1 cellular context compared by ENCODE assay signal in the genomic region with DNA sequence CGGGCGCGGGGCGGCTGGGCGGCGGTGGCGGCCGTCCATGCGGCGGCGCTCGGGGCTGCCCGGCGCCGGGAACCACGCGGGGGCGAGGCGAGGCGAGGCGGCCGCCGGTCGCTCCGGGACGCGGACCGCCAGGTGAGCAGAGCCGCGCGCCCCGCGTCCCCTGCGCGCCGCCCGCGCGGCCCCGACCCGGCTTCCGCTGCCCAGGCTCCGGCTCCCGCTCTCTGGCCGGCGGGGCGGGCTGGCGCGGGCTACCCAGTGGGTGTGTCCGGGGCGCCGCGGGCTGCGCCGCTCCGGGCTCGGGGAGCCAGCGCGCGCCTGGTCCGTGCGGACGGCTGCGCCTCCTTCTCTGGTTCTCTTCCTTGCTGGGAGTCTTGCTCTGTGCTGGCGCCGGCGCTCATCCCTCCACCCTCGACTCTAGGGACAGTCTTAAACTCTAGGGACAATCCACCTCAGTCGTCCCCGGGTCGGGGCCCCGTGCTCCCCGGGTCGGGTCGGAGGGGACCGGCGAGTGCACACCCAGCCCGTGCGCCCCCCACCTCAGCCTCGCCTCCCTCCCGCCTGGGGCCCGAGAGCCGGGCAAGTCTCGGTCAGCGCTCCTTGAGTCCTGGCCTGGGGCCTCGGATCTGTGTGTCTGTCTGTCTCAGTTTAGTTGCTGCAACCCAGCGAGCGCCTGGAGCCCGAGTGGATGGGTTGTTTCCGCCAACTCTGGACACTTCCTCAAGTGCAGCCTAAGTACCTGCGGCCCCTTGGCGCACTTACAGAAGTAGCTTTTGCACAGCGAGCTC.
TF ChIP-seq lines count a peak whose summit lies in the region.

No MANE protein-coding gene starts in this region.

TF ChIP-seq in HEK293, 187 proteins besides CTCF, POLR2A, EP300 and RAD21 (continued from another document):
- peak; percentile 100 for TF ChIP-seq ZBTB48 (tag by site-specific recombination; IDR thresholded peaks at IDR 0.05)
- no peak for TF ChIP-seq ZNF175 (tag by site-specific recombination; IDR thresholded peaks at IDR 0.05)
- TF ChIP-seq ZNF121 (tag by site-specific recombination; IDR thresholded peaks at IDR 0.05), result no peak
- no peak for TF ChIP-seq ZNF560 (tag by site-specific recombination; IDR thresholded peaks at IDR 0.05; ENCODE audit: borderline replicate concordance)
- TF ChIP-seq ZNF837 (tag by site-specific recombination; IDR thresholded peaks at IDR 0.05), result no peak
- TF ChIP-seq ZIC2 (tag by site-specific recombination; IDR thresholded peaks at IDR 0.05), result no peak
- peak; percentile 37; the same call in 1 of the 2 replicates for TF ChIP-seq KLF10 (tag by site-specific recombination; IDR thresholded peaks at IDR 0.05)
- TF ChIP-seq MYNN (tag by site-specific recombination; IDR thresholded peaks at IDR 0.05; ENCODE audit: borderline replicate concordance), result no peak
- peak; percentile 49 for TF ChIP-seq ZEB2 (tag by site-specific recombination; IDR thresholded peaks at IDR 0.05)
- no peak for TF ChIP-seq SCRT2 (tag by site-specific recombination; IDR thresholded peaks at IDR 0.05)
- peak; percentile 41; the same call in 1 of the 2 replicates for TF ChIP-seq BCL11B (tag by site-specific recombination; IDR thresholded peaks at IDR 0.05; ENCODE audit: low read depth)
- TF ChIP-seq ZNF2 (tag by site-specific recombination; IDR thresholded peaks at IDR 0.05), result 0 out of 2 replicates have a peak, but pooled peaks have one; percentile 27
- TF ChIP-seq OVOL3 (tag by site-specific recombination; IDR thresholded peaks at IDR 0.05), result no peak
- TF ChIP-seq ZNF610 (tag by site-specific recombination; IDR thresholded peaks at IDR 0.05; ENCODE audit: borderline replicate concordance), result peak; percentile 15; the same call in 1 of the 2 replicates
- TF ChIP-seq, protein P1, sequence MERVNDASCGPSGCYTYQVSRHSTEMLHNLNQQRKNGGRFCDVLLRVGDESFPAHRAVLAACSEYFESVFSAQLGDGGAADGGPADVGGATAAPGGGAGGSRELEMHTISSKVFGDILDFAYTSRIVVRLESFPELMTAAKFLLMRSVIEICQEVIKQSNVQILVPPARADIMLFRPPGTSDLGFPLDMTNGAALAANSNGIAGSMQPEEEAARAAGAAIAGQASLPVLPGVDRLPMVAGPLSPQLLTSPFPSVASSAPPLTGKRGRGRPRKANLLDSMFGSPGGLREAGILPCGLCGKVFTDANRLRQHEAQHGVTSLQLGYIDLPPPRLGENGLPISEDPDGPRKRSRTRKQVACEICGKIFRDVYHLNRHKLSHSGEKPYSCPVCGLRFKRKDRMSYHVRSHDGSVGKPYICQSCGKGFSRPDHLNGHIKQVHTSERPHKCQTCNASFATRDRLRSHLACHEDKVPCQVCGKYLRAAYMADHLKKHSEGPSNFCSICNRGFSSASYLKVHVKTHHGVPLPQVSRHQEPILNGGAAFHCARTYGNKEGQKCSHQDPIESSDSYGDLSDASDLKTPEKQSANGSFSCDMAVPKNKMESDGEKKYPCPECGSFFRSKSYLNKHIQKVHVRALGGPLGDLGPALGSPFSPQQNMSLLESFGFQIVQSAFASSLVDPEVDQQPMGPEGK (tag by site-specific recombination; IDR thresholded peaks at IDR 0.05), result peak; percentile 78
- TF ChIP-seq, protein P2, sequence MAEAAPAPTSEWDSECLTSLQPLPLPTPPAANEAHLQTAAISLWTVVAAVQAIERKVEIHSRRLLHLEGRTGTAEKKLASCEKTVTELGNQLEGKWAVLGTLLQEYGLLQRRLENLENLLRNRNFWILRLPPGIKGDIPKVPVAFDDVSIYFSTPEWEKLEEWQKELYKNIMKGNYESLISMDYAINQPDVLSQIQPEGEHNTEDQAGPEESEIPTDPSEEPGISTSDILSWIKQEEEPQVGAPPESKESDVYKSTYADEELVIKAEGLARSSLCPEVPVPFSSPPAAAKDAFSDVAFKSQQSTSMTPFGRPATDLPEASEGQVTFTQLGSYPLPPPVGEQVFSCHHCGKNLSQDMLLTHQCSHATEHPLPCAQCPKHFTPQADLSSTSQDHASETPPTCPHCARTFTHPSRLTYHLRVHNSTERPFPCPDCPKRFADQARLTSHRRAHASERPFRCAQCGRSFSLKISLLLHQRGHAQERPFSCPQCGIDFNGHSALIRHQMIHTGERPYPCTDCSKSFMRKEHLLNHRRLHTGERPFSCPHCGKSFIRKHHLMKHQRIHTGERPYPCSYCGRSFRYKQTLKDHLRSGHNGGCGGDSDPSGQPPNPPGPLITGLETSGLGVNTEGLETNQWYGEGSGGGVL (tag by site-specific recombination; IDR thresholded peaks at IDR 0.05), result peak; percentile 39; the same call in 1 of the 2 replicates
- 0 out of 2 replicates have a peak, but pooled peaks have one; percentile 5 for TF ChIP-seq ZNF146 (tag by site-specific recombination; IDR thresholded peaks at IDR 0.05)
- TF ChIP-seq ZNF416 (tag by site-specific recombination; IDR thresholded peaks at IDR 0.05), result no peak
- no peak for TF ChIP-seq EGR2 (tag by site-specific recombination; IDR thresholded peaks at IDR 0.05; ENCODE audit: low read depth)
- no peak for TF ChIP-seq ZNF404 (tag by site-specific recombination; IDR thresholded peaks at IDR 0.05)
- no peak for TF ChIP-seq GLI4 (tag by site-specific recombination; IDR thresholded peaks at IDR 0.05)
- TF ChIP-seq, protein P3, sequence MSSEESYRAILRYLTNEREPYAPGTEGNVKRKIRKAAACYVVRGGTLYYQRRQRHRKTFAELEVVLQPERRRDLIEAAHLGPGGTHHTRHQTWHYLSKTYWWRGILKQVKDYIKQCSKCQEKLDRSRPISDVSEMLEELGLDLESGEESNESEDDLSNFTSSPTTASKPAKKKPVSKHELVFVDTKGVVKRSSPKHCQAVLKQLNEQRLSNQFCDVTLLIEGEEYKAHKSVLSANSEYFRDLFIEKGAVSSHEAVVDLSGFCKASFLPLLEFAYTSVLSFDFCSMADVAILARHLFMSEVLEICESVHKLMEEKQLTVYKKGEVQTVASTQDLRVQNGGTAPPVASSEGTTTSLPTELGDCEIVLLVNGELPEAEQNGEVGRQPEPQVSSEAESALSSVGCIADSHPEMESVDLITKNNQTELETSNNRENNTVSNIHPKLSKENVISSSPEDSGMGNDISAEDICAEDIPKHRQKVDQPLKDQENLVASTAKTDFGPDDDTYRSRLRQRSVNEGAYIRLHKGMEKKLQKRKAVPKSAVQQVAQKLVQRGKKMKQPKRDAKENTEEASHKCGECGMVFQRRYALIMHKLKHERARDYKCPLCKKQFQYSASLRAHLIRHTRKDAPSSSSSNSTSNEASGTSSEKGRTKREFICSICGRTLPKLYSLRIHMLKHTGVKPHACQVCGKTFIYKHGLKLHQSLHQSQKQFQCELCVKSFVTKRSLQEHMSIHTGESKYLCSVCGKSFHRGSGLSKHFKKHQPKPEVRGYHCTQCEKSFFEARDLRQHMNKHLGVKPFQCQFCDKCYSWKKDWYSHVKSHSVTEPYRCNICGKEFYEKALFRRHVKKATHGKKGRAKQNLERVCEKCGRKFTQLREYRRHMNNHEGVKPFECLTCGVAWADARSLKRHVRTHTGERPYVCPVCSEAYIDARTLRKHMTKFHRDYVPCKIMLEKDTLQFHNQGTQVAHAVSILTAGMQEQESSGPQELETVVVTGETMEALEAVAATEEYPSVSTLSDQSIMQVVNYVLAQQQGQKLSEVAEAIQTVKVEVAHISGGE (tag by site-specific recombination; conservative IDR thresholded peaks at IDR 0.05; ENCODE audit: low read depth), result peak; percentile 49; the same call in 1 of the 2 replicates
- TF ChIP-seq, protein P4, sequence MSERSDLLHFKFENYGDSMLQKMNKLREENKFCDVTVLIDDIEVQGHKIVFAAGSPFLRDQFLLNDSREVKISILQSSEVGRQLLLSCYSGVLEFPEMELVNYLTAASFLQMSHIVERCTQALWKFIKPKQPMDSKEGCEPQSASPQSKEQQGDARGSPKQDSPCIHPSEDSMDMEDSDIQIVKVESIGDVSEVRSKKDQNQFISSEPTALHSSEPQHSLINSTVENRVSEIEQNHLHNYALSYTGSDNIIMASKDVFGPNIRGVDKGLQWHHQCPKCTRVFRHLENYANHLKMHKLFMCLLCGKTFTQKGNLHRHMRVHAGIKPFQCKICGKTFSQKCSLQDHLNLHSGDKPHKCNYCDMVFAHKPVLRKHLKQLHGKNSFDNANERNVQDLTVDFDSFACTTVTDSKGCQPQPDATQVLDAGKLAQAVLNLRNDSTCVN (tag by site-specific recombination; optimal IDR thresholded peaks at IDR 0.05), result peak; percentile 67
- TF ChIP-seq ZNF501 (tag by site-specific recombination; IDR thresholded peaks at IDR 0.05), result peak; percentile 62; the same call in 1 of the 2 replicates
- TF ChIP-seq ZNF561 (tag by site-specific recombination; IDR thresholded peaks at IDR 0.05; ENCODE audit: borderline replicate concordance), result 0 out of 2 replicates have a peak, but pooled peaks have one; percentile 24
- TF ChIP-seq KLF1 (tag by site-specific recombination; IDR thresholded peaks at IDR 0.05), result 0 out of 2 replicates have a peak, but pooled peaks have one; percentile 17
- TF ChIP-seq ZNF366 (tag by site-specific recombination; conservative IDR thresholded peaks at IDR 0.05), result no peak
- TF ChIP-seq HOXD13 (CRISPR knock-in tag; IDR thresholded peaks at IDR 0.05; ENCODE audit: borderline replicate concordance), result no peak
- TF ChIP-seq, protein P5, sequence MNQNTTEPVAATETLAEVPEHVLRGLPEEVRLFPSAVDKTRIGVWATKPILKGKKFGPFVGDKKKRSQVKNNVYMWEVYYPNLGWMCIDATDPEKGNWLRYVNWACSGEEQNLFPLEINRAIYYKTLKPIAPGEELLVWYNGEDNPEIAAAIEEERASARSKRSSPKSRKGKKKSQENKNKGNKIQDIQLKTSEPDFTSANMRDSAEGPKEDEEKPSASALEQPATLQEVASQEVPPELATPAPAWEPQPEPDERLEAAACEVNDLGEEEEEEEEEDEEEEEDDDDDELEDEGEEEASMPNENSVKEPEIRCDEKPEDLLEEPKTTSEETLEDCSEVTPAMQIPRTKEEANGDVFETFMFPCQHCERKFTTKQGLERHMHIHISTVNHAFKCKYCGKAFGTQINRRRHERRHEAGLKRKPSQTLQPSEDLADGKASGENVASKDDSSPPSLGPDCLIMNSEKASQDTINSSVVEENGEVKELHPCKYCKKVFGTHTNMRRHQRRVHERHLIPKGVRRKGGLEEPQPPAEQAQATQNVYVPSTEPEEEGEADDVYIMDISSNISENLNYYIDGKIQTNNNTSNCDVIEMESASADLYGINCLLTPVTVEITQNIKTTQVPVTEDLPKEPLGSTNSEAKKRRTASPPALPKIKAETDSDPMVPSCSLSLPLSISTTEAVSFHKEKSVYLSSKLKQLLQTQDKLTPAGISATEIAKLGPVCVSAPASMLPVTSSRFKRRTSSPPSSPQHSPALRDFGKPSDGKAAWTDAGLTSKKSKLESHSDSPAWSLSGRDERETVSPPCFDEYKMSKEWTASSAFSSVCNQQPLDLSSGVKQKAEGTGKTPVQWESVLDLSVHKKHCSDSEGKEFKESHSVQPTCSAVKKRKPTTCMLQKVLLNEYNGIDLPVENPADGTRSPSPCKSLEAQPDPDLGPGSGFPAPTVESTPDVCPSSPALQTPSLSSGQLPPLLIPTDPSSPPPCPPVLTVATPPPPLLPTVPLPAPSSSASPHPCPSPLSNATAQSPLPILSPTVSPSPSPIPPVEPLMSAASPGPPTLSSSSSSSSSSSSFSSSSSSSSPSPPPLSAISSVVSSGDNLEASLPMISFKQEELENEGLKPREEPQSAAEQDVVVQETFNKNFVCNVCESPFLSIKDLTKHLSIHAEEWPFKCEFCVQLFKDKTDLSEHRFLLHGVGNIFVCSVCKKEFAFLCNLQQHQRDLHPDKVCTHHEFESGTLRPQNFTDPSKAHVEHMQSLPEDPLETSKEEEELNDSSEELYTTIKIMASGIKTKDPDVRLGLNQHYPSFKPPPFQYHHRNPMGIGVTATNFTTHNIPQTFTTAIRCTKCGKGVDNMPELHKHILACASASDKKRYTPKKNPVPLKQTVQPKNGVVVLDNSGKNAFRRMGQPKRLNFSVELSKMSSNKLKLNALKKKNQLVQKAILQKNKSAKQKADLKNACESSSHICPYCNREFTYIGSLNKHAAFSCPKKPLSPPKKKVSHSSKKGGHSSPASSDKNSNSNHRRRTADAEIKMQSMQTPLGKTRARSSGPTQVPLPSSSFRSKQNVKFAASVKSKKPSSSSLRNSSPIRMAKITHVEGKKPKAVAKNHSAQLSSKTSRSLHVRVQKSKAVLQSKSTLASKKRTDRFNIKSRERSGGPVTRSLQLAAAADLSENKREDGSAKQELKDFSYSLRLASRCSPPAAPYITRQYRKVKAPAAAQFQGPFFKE (tag by site-specific recombination; IDR thresholded peaks at IDR 0.05; ENCODE audit: borderline replicate concordance), result no peak
- TF ChIP-seq ZNF311 (tag by site-specific recombination; IDR thresholded peaks at IDR 0.05; ENCODE audit: borderline replicate concordance), result no peak
- 0 out of 2 replicates have a peak, but pooled peaks have one; percentile 46 for TF ChIP-seq ZFP37 (tag by site-specific recombination; IDR thresholded peaks at IDR 0.05)
- TF ChIP-seq ZNF600 (tag by site-specific recombination; IDR thresholded peaks at IDR 0.05), result peak; percentile 70
- peak; percentile 61 for TF ChIP-seq ZBTB8A (tag by site-specific recombination; IDR thresholded peaks at IDR 0.05)
- no peak for TF ChIP-seq ZNF660 (tag by site-specific recombination; IDR thresholded peaks at IDR 0.05)
